ENCODE assay signal across 13 cellular contexts in genomic region chr3:18657858-18658820, GRCh38.
DNase-seq lines count a peak whose midpoint lies in the region; ATAC-seq, FAIRE-seq and TF ChIP-seq lines count a peak whose summit lies in the region.
"Had no signal": no experiment of that assay in that cellular context is flagged by ENCODE, and none has a peak within 500 bp of the region (broad histone marks: within the 10 kb centered on the region; RNA-seq: fewer than 3 reads in every experiment).

No MANE protein-coding gene starts in this region.

- peak overlapping the region; percentile 49 for H3K4me3 Mint-ChIP-seq in activated CD8-positive, alpha-beta memory T cell treated with anti-CD3 and anti-CD28 coated beads, Interleukin-2, amount 10 ng/mL, durations not matched to agents 7 days and 5 days
- H3K4me3 Mint-ChIP-seq: nephron had no signal

- no peaks in the 10 kb centered on the region for H4K20me1 ChIP-seq in PC-3 (ENCODE audit: low read length)

- peak overlapping the region; percentile 42 for H3K4me2 ChIP-seq in PC-3 (ENCODE audit: low read length)

- no peak for FAIRE-seq in bronchial epithelial cell (lab: Jason Lieb, UNC)
- FAIRE-seq: G401.6 had no signal

- POLR2A ChIA-PET in PC-3 (lab: Charles Lee; ENCODE audit: unreplicated experiment) = no interaction called here

- ATAC-seq in activated CD8-positive, alpha-beta memory T cell treated with anti-CD3 and anti-CD28 coated beads, Interleukin-2, amount 10 ng/mL, durations not matched to agents 7 days and 5 days = peak; percentile 76
- ATAC-seq in PC-3 = peak; percentile 32
- ATAC-seq in HG03045 (IDR thresholded peaks at IDR 0.05; ENCODE audit: unreplicated experiment) = no peak
- ATAC-seq in GM21723 (IDR thresholded peaks at IDR 0.05; ENCODE audit: unreplicated experiment) = no peak

- no peaks in the 10 kb centered on the region for H3F3A ChIP-seq in PC-3 (ENCODE audit: low read length, unreplicated experiment)

- H3K36me3 ChIP-seq in PC-3 (ENCODE audit: low read depth, low read length) (no peaks in the 10 kb centered on the region), bronchial epithelial cell (ENCODE audit: control insufficient read depth, insufficient read depth, low read length) (no peaks in the 10 kb centered on the region)

- BruUV-seq in PC-3 (replicated peaks; lab: Mats Ljungman, UMichigan) = no TSS peak

- H3K9me3 ChIP-seq in PC-3 (ENCODE audit: low read length) = no peaks in the 10 kb centered on the region

- CTCF ChIA-PET in activated CD8-positive, alpha-beta memory T cell treated with anti-CD3 and anti-CD28 coated beads, Interleukin-2, amount 10 ng/mL, durations not matched to agents 7 days and 5 days (lab: Charles Lee) = interaction anchor here (0.8 to 3.4 kb wide), 8 partner anchors 9 to 100 kb away, joined by 3 to 12 read pairs (median 3); no protein-coding TSS in a partner anchor
- CTCF ChIA-PET in PC-3 (lab: Charles Lee) = no interaction called here

- H3K27ac ChIP-seq in PC-3 (ENCODE audit: low read length) = 0 out of 2 replicates have a peak overlapping the region, but pooled peaks have one; percentile 16
- H3K27ac ChIP-seq: VCaP had no signal

- intact Hi-C loops in PC-3 (cut with micrococcal nuclease) = no loop called here

- peaks cover 6% of the 10 kb centered on the region for H3K9me3 Mint-ChIP-seq in activated CD8-positive, alpha-beta memory T cell treated with anti-CD3 and anti-CD28 coated beads, Interleukin-2, amount 10 ng/mL, durations not matched to agents 7 days and 5 days (ENCODE audit: low read depth)

- peak overlapping the region; percentile 75 for H2AFZ ChIP-seq in PC-3 (ENCODE audit: low read length)

- peak overlapping the region; percentile 83 for H3K27ac Mint-ChIP-seq in activated CD8-positive, alpha-beta memory T cell treated with anti-CD3 and anti-CD28 coated beads, Interleukin-2, amount 10 ng/mL, durations not matched to agents 7 days and 5 days
- H3K27ac Mint-ChIP-seq: nephron had no signal

- no peak overlapping the region for H3K9ac ChIP-seq in PC-3 (ENCODE audit: low read length)

- peak; percentile 66 for DNase-seq in activated CD8-positive, alpha-beta memory T cell treated with anti-CD3 and anti-CD28 coated beads, Interleukin-2, amount 10 ng/mL, durations not matched to agents 7 days and 5 days
- no peak for DNase-seq in activated CD8-positive, alpha-beta memory T cell treated with anti-CD3 and anti-CD28 coated beads, Interleukin-2, amount 50 U/mL, for 4 hours
- DNase-seq in PC-3 = peak; percentile 61
- DNase-seq in bronchial epithelial cell (ENCODE audit: low read depth) = peak; percentile 91
- DNase-seq in stimulated activated CD8-positive, alpha-beta memory T cell treated with anti-CD3 and anti-CD28 coated beads, Interleukin-4, amount 100 ng/mL, for 48 hours = peak; percentile 48
- DNase-seq in OCI-M2 (lab: John Stamatoyannopoulos, UW; ENCODE audit: unreplicated experiment) = no peak
- DNase-seq: Karpas-422, NCI-H2227 treated with DMSO at 0.1 percent for 48 hours had no signal

- no peaks in the 10 kb centered on the region for H3K79me2 ChIP-seq in PC-3 (ENCODE audit: low read length)

- H3K27me3 ChIP-seq in PC-3 (ENCODE audit: low read length) (no peaks in the 10 kb centered on the region), bronchial epithelial cell (ENCODE audit: control insufficient read depth, insufficient read depth, low read length) (no peaks in the 10 kb centered on the region)

- no peaks in the 10 kb centered on the region for H3K9me2 ChIP-seq in PC-3 (replicated peaks; ENCODE audit: low read length)

- peaks cover 72% of the 10 kb centered on the region for H3K4me1 Mint-ChIP-seq in activated CD8-positive, alpha-beta memory T cell treated with anti-CD3 and anti-CD28 coated beads, Interleukin-2, amount 10 ng/mL, durations not matched to agents 7 days and 5 days
- H3K4me1 Mint-ChIP-seq: nephron had no signal

- peaks cover 30% of the 10 kb centered on the region for H3K36me3 Mint-ChIP-seq in activated CD8-positive, alpha-beta memory T cell treated with anti-CD3 and anti-CD28 coated beads, Interleukin-2, amount 10 ng/mL, durations not matched to agents 7 days and 5 days

- no peaks in the 10 kb centered on the region for H3K27me3 Mint-ChIP-seq in activated CD8-positive, alpha-beta memory T cell treated with anti-CD3 and anti-CD28 coated beads, Interleukin-2, amount 10 ng/mL, durations not matched to agents 7 days and 5 days

- H3K4me1 ChIP-seq in PC-3 (ENCODE audit: insufficient read depth, low read length) = peaks cover 31% of the 10 kb centered on the region

- TF ChIP-seq CTCF in PC-3 (conservative IDR thresholded peaks at IDR 0.05; ENCODE audit: low read depth, low read length) (no peak), bronchial epithelial cell (IDR thresholded peaks at IDR 0.05; ENCODE audit: insufficient read depth, low read length, severe bottlenecking) (no peak)

- no peak overlapping the region for H3K4me3 ChIP-seq in PC-3 (ENCODE audit: low read length)
- H3K4me3 ChIP-seq in bronchial epithelial cell (ENCODE audit: low read depth, low read length) = no peak overlapping the region

Comparison
In these comparisons a context has a peak if more than half of its experiments do, and no peak if none do; other contexts are left out.
1. DNase-seq: peak in activated CD8-positive, alpha-beta memory T cell treated with anti-CD3 and anti-CD28 coated beads, Interleukin-2, amount 10 ng/mL, durations not matched to agents 7 days and 5 days (single experiment), PC-3 (single experiment), bronchial epithelial cell (single experiment) and stimulated activated CD8-positive, alpha-beta memory T cell treated with anti-CD3 and anti-CD28 coated beads, Interleukin-4, amount 100 ng/mL, for 48 hours (single experiment); none in activated CD8-positive, alpha-beta memory T cell treated with anti-CD3 and anti-CD28 coated beads, Interleukin-2, amount 50 U/mL, for 4 hours (single experiment) and OCI-M2 (single experiment).
2. ATAC-seq: peak in activated CD8-positive, alpha-beta memory T cell treated with anti-CD3 and anti-CD28 coated beads, Interleukin-2, amount 10 ng/mL, durations not matched to agents 7 days and 5 days (single experiment) and PC-3 (single experiment); none in HG03045 (single experiment) and GM21723 (single experiment).